9 cellular contexts compared by ENCODE assay signal in the genomic region with DNA sequence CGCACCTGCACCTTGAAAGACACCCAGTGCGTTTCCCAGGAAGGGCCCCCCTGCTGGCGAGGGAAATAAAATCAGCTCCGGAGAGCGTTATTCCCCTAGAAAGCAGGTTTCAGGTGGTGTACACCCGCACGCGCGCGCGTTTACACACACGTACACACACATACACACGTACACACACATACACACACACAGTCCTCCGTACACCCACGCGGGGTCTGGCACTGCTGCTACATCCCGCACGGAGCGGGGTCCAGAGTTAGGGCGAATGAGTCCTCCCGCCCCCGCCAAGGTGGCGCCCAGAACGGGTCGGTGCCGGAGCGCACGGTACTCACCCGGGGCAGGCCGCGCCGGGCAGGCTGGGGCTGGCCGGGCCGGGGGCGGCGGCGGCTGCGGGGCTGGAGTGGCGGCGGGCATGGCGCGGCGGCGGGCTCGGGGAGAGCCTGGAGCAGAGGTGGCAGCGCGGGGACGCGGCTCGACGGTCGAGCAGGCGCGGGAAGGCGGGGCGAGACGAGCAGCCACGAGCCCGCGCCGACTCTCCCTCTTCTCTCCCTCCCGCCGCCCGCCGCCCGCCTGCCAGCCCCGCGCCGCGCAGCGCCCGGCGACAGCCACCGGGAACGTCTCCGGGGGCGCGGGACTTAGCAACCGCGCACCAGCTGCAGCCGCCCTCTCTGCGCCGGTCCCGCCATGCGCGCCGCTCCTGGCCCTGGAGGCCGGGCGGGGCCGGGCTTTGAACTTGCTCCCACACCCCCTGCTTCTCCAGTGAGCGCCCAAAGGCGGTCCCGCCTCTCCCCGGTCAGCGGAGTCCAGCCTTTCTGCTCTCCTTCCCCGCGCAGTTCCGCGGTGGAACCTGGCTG. TPM values are rescaled to one million over a fixed set of nuclear protein-coding genes. Genes with fewer than 3 reads are reported as not detected.
A peak's percentile ranks its signal among the peaks of the same experiment; 100 is the strongest.
DNase-seq lines count a peak whose midpoint lies in the region; ATAC-seq and TF ChIP-seq lines count a peak whose summit lies in the region.
"Had no signal": no experiment of that assay in that cellular context is flagged by ENCODE, and none has a peak within 500 bp of the region (broad histone marks: within the 10 kb centered on the region; RNA-seq: fewer than 3 reads in every experiment).

A gene with protein sequence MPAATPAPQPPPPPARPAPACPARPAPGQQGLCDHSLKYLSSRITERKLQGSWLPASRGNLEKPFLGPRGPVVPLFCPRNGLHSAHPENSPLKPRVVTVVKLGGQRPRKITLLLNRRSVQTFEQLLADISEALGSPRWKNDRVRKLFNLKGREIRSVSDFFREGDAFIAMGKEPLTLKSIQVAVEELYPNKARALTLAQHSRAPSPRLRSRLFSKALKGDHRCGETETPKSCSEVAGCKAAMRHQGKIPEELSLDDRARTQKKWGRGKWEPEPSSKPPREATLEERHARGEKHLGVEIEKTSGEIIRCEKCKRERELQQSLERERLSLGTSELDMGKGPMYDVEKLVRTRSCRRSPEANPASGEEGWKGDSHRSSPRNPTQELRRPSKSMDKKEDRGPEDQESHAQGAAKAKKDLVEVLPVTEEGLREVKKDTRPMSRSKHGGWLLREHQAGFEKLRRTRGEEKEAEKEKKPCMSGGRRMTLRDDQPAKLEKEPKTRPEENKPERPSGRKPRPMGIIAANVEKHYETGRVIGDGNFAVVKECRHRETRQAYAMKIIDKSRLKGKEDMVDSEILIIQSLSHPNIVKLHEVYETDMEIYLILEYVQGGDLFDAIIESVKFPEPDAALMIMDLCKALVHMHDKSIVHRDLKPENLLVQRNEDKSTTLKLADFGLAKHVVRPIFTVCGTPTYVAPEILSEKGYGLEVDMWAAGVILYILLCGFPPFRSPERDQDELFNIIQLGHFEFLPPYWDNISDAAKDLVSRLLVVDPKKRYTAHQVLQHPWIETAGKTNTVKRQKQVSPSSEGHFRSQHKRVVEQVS (minus strand): TSS at position 704 of the 854 bp plus-strand sequence. CDS start 290 bp downstream, at position 414.

- no peak within 1 kb of the TSS for H3K27ac Mint-ChIP-seq in activated CD4-positive, alpha-beta T cell treated with anti-CD3 and anti-CD28 coated beads, Interleukin-2, amount 10 ng/mL, durations not matched to agents 7 days and 5 days
- no peak within 1 kb of the TSS for H3K27ac Mint-ChIP-seq in activated naive CD8-positive, alpha-beta T cell treated with anti-CD3 and anti-CD28 coated beads, Interleukin-2, amount 50 U/mL, for 24 hours

- TF ChIP-seq CTCF in thoracic aorta (IDR thresholded peaks at IDR 0.05) = no peak

- H3K27me3 ChIP-seq in thoracic aorta (replicated peaks; ENCODE audit: insufficient read depth) = no peaks in the 10 kb centered on the region

- H3K4me1 Mint-ChIP-seq in activated CD4-positive, alpha-beta T cell treated with anti-CD3 and anti-CD28 coated beads, Interleukin-2, amount 10 ng/mL, durations not matched to agents 7 days and 5 days = peaks cover 6% of the 10 kb centered on the region
- peaks cover 6% of the 10 kb centered on the region for H3K4me1 Mint-ChIP-seq in activated naive CD8-positive, alpha-beta T cell treated with anti-CD3 and anti-CD28 coated beads, Interleukin-2, amount 50 U/mL, for 24 hours

- POLR2A ChIA-PET in activated CD4-positive, alpha-beta T cell treated with anti-CD3 and anti-CD28 coated beads, Interleukin-2, amount 10 ng/mL, durations not matched to agents 7 days and 5 days (lab: Charles Lee) = no interaction called here

- H3K36me3 Mint-ChIP-seq in activated CD4-positive, alpha-beta T cell treated with anti-CD3 and anti-CD28 coated beads, Interleukin-2, amount 10 ng/mL, durations not matched to agents 7 days and 5 days (ENCODE audit: low read depth) = no peaks in the 10 kb centered on the region
- no peaks in the 10 kb centered on the region for H3K36me3 Mint-ChIP-seq in activated naive CD8-positive, alpha-beta T cell treated with anti-CD3 and anti-CD28 coated beads, Interleukin-2, amount 50 U/mL, for 24 hours (ENCODE audit: low read depth)

- H3K27me3 Mint-ChIP-seq in activated CD4-positive, alpha-beta T cell treated with anti-CD3 and anti-CD28 coated beads, Interleukin-2, amount 10 ng/mL, durations not matched to agents 7 days and 5 days = peaks cover 74% of the 10 kb centered on the region
- peaks cover 71% of the 10 kb centered on the region for H3K27me3 Mint-ChIP-seq in activated naive CD8-positive, alpha-beta T cell treated with anti-CD3 and anti-CD28 coated beads, Interleukin-2, amount 50 U/mL, for 24 hours

- no peaks in the 10 kb centered on the region for H3K36me3 ChIP-seq in thoracic aorta
- H3K36me3 ChIP-seq: neutrophil had no signal

- no peaks in the 10 kb centered on the region for H3K4me1 ChIP-seq in thoracic aorta (ENCODE audit: control insufficient read depth in 1 of 2, low read depth in 2 of 2)

- H3K4me3 Mint-ChIP-seq in activated CD4-positive, alpha-beta T cell treated with anti-CD3 and anti-CD28 coated beads, Interleukin-2, amount 10 ng/mL, durations not matched to agents 7 days and 5 days = peak within 1 kb of the TSS; percentile 22
- peak within 1 kb of the TSS; percentile 63 for H3K4me3 Mint-ChIP-seq in activated naive CD8-positive, alpha-beta T cell treated with anti-CD3 and anti-CD28 coated beads, Interleukin-2, amount 50 U/mL, for 24 hours

- H3K27ac ChIP-seq in thoracic aorta = no peak within 1 kb of the TSS
- H3K27ac ChIP-seq: neutrophil had no signal

- CTCF ChIA-PET in activated CD4-positive, alpha-beta T cell treated with anti-CD3 and anti-CD28 coated beads, Interleukin-2, amount 10 ng/mL, durations not matched to agents 7 days and 5 days (lab: Charles Lee) = no interaction called here

- peak; percentile 56 for ATAC-seq in activated naive CD8-positive, alpha-beta T cell treated with anti-CD3 and anti-CD28 coated beads, Interleukin-2, amount 50 U/mL, for 24 hours
- ATAC-seq in thoracic aorta (ENCODE audit: insufficient number of reproducible peaks, low FRiP score, low read depth) (no peak), GM18519 (IDR thresholded peaks at IDR 0.05; ENCODE audit: low FRiP score, unreplicated experiment) (no peak)

- H3K9me3 Mint-ChIP-seq in activated CD4-positive, alpha-beta T cell treated with anti-CD3 and anti-CD28 coated beads, Interleukin-2, amount 10 ng/mL, durations not matched to agents 7 days and 5 days = no peaks in the 10 kb centered on the region
- no peaks in the 10 kb centered on the region for H3K9me3 Mint-ChIP-seq in activated naive CD8-positive, alpha-beta T cell treated with anti-CD3 and anti-CD28 coated beads, Interleukin-2, amount 50 U/mL, for 24 hours

- no peak for DNase-seq in activated CD4-positive, alpha-beta T cell treated with anti-CD3 and anti-CD28 coated beads, Interleukin-2, amount 10 ng/mL, durations not matched to agents 7 days and 5 days
- DNase-seq in activated CD4-positive, alpha-beta T cell treated with anti-CD3 and anti-CD28 coated beads, Interleukin-2, amount 50 U/mL, for 1 hour = no peak
- peak; percentile 18 for DNase-seq in activated naive CD8-positive, alpha-beta T cell treated with anti-CD3 and anti-CD28 coated beads, Interleukin-2, amount 50 U/mL, for 24 hours
- DNase-seq in left kidney (ENCODE audit: low read depth, low spot score) (peak; percentile 81), thoracic aorta (ENCODE audit: low spot score) (no peak), GM19240 (ENCODE audit: insufficient read length, low spot score) (no peak)
- DNase-seq in activated CD4-positive, CD25-positive, alpha-beta regulatory T cell (lab: John Stamatoyannopoulos, UW) = no peak

- no peaks in the 10 kb centered on the region for H3K9me3 ChIP-seq in thoracic aorta
- H3K9me3 ChIP-seq: neutrophil had no signal

- H3K4me3 ChIP-seq in thoracic aorta = peak within 1 kb of the TSS; percentile 55

RNA-seq across cellular contexts. Expression of the gene that starts here (rescaled TPM):
- not detected for total RNA-seq in activated CD4-positive, alpha-beta T cell treated with anti-CD3 and anti-CD28 coated beads, Interleukin-2, amount 10 ng/mL, durations not matched to agents 7 days and 5 days
- total RNA-seq in thoracic aorta = under 1 TPM in 1 of 2 donors, not detected in 1; 0.14 TPM

Comparison
In these comparisons a context has a peak if more than half of its experiments do, and no peak if none do; other contexts are left out.
1. DNase-seq: peak in activated naive CD8-positive, alpha-beta T cell treated with anti-CD3 and anti-CD28 coated beads, Interleukin-2, amount 50 U/mL, for 24 hours (single experiment) and left kidney (single experiment); none in activated CD4-positive, alpha-beta T cell treated with anti-CD3 and anti-CD28 coated beads, Interleukin-2, amount 10 ng/mL, durations not matched to agents 7 days and 5 days (single experiment), activated CD4-positive, alpha-beta T cell treated with anti-CD3 and anti-CD28 coated beads, Interleukin-2, amount 50 U/mL, for 1 hour (single experiment), thoracic aorta (single experiment), GM19240 (single experiment) and activated CD4-positive, CD25-positive, alpha-beta regulatory T cell (0 of 4).